Comparison of ENCODE assay signal across 3 cellular contexts in the genomic region with DNA sequence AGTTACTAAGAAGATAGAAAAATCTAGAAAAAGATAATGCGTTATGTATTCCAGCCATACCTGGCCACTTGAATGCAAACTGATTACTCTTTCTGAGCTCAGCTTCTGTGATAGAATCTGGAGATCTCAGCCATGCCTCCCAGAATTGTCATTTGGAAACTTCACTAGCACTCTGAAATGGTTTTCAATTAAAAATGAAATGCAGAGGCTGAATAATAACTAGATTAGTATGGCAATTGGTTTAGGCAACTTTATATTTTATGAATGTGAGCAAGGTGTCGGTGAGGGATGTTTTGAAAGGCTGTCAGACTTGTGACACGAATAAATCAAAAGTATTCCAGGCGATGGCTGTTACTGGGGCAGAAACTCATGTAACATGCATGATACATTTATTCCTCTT.
TF ChIP-seq lines count a peak whose summit lies in the region.

No MANE protein-coding gene starts in this region.

TF ChIP-seq in liver, 16 proteins besides CTCF, POLR2A, EP300 and RAD21:
- TF ChIP-seq GABPA (IDR thresholded peaks at IDR 0.05 in 1 of 2, conservative IDR thresholded peaks at IDR 0.05 in 1 of 2), result no peak
- TF ChIP-seq JUND (IDR thresholded peaks at IDR 0.05), result no peak
- TF ChIP-seq FOXA2 (IDR thresholded peaks at IDR 0.05), result no peak
- TF ChIP-seq, protein P1, sequence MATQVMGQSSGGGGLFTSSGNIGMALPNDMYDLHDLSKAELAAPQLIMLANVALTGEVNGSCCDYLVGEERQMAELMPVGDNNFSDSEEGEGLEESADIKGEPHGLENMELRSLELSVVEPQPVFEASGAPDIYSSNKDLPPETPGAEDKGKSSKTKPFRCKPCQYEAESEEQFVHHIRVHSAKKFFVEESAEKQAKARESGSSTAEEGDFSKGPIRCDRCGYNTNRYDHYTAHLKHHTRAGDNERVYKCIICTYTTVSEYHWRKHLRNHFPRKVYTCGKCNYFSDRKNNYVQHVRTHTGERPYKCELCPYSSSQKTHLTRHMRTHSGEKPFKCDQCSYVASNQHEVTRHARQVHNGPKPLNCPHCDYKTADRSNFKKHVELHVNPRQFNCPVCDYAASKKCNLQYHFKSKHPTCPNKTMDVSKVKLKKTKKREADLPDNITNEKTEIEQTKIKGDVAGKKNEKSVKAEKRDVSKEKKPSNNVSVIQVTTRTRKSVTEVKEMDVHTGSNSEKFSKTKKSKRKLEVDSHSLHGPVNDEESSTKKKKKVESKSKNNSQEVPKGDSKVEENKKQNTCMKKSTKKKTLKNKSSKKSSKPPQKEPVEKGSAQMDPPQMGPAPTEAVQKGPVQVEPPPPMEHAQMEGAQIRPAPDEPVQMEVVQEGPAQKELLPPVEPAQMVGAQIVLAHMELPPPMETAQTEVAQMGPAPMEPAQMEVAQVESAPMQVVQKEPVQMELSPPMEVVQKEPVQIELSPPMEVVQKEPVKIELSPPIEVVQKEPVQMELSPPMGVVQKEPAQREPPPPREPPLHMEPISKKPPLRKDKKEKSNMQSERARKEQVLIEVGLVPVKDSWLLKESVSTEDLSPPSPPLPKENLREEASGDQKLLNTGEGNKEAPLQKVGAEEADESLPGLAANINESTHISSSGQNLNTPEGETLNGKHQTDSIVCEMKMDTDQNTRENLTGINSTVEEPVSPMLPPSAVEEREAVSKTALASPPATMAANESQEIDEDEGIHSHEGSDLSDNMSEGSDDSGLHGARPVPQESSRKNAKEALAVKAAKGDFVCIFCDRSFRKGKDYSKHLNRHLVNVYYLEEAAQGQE (IDR thresholded peaks at IDR 0.05), result no peak
- TF ChIP-seq, protein P2, sequence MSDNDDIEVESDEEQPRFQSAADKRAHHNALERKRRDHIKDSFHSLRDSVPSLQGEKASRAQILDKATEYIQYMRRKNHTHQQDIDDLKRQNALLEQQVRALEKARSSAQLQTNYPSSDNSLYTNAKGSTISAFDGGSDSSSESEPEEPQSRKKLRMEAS (IDR thresholded peaks at IDR 0.05), result no peak
- no peak for TF ChIP-seq NR2F2 (IDR thresholded peaks at IDR 0.05)
- no peak for TF ChIP-seq TAF1 (conservative IDR thresholded peaks at IDR 0.05)
- TF ChIP-seq HNF4G (IDR thresholded peaks at IDR 0.05), result no peak
- no peak for TF ChIP-seq YY1 (IDR thresholded peaks at IDR 0.05)
- TF ChIP-seq, protein P3, sequence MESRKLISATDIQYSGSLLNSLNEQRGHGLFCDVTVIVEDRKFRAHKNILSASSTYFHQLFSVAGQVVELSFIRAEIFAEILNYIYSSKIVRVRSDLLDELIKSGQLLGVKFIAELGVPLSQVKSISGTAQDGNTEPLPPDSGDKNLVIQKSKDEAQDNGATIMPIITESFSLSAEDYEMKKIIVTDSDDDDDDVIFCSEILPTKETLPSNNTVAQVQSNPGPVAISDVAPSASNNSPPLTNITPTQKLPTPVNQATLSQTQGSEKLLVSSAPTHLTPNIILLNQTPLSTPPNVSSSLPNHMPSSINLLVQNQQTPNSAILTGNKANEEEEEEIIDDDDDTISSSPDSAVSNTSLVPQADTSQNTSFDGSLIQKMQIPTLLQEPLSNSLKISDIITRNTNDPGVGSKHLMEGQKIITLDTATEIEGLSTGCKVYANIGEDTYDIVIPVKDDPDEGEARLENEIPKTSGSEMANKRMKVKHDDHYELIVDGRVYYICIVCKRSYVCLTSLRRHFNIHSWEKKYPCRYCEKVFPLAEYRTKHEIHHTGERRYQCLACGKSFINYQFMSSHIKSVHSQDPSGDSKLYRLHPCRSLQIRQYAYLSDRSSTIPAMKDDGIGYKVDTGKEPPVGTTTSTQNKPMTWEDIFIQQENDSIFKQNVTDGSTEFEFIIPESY (IDR thresholded peaks at IDR 0.05), result no peak
- TF ChIP-seq SP1 (IDR thresholded peaks at IDR 0.05), result no peak
- TF ChIP-seq, protein P4, sequence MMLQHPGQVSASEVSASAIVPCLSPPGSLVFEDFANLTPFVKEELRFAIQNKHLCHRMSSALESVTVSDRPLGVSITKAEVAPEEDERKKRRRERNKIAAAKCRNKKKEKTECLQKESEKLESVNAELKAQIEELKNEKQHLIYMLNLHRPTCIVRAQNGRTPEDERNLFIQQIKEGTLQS (IDR thresholded peaks at IDR 0.05), result no peak
- TF ChIP-seq EGR1 (IDR thresholded peaks at IDR 0.05; ENCODE audit: low read depth in 2 of 2), result no peak

TF ChIP-seq in HepG2, 621 proteins besides CTCF, POLR2A, EP300 and RAD21 (continues in another document):
- TF ChIP-seq DNMT3B (CRISPR knock-in tag; conservative IDR thresholded peaks at IDR 0.05) (no peak), ZBTB8A (CRISPR knock-in tag; IDR thresholded peaks at IDR 0.05; ENCODE audit: borderline replicate concordance, low read depth) (no peak), CBFB (CRISPR knock-in tag; IDR thresholded peaks at IDR 0.05) (no peak), JUNB (CRISPR knock-in tag; IDR thresholded peaks at IDR 0.05; ENCODE audit: borderline replicate concordance) (no peak), ZNF234 (CRISPR knock-in tag; conservative IDR thresholded peaks at IDR 0.05) (no peak), STAT5B (CRISPR knock-in tag; IDR thresholded peaks at IDR 0.05) (no peak), ZNF564 (CRISPR knock-in tag; IDR thresholded peaks at IDR 0.05) (no peak), ZKSCAN5 (CRISPR knock-in tag; IDR thresholded peaks at IDR 0.05) (no peak), ZNF337 (CRISPR knock-in tag; IDR thresholded peaks at IDR 0.05; ENCODE audit: borderline replicate concordance, low read depth) (no peak), SMYD3 (CRISPR knock-in tag; IDR thresholded peaks at IDR 0.05) (no peak), SAFB2 (CRISPR knock-in tag; IDR thresholded peaks at IDR 0.05; ENCODE audit: borderline replicate concordance, low read depth) (no peak), ZNF652 (CRISPR knock-in tag; IDR thresholded peaks at IDR 0.05; ENCODE audit: borderline replicate concordance, low read depth) (no peak)
- TF ChIP-seq, protein P5, sequence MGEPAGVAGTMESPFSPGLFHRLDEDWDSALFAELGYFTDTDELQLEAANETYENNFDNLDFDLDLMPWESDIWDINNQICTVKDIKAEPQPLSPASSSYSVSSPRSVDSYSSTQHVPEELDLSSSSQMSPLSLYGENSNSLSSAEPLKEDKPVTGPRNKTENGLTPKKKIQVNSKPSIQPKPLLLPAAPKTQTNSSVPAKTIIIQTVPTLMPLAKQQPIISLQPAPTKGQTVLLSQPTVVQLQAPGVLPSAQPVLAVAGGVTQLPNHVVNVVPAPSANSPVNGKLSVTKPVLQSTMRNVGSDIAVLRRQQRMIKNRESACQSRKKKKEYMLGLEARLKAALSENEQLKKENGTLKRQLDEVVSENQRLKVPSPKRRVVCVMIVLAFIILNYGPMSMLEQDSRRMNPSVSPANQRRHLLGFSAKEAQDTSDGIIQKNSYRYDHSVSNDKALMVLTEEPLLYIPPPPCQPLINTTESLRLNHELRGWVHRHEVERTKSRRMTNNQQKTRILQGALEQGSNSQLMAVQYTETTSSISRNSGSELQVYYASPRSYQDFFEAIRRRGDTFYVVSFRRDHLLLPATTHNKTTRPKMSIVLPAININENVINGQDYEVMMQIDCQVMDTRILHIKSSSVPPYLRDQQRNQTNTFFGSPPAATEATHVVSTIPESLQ (CRISPR knock-in tag; conservative IDR thresholded peaks at IDR 0.05), result no peak
- TF ChIP-seq, protein P6, sequence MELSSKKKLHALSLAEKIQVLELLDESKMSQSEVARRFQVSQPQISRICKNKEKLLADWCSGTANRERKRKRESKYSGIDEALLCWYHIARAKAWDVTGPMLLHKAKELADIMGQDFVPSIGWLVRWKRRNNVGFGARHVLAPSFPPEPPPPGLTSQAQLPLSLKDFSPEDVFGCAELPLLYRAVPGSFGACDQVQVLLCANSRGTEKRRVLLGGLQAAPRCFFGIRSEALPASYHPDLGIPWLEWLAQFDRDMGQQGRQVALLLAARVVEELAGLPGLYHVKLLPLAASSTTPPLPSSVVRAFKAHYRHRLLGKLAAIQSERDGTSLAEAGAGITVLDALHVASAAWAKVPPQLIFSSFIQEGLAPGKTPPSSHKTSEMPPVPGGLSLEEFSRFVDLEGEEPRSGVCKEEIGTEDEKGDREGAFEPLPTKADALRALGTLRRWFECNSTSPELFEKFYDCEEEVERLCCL (CRISPR knock-in tag; IDR thresholded peaks at IDR 0.05; ENCODE audit: borderline replicate concordance), result no peak
- TF ChIP-seq, protein P2 (IDR thresholded peaks at IDR 0.05), result no peak
- TF ChIP-seq, protein P7, sequence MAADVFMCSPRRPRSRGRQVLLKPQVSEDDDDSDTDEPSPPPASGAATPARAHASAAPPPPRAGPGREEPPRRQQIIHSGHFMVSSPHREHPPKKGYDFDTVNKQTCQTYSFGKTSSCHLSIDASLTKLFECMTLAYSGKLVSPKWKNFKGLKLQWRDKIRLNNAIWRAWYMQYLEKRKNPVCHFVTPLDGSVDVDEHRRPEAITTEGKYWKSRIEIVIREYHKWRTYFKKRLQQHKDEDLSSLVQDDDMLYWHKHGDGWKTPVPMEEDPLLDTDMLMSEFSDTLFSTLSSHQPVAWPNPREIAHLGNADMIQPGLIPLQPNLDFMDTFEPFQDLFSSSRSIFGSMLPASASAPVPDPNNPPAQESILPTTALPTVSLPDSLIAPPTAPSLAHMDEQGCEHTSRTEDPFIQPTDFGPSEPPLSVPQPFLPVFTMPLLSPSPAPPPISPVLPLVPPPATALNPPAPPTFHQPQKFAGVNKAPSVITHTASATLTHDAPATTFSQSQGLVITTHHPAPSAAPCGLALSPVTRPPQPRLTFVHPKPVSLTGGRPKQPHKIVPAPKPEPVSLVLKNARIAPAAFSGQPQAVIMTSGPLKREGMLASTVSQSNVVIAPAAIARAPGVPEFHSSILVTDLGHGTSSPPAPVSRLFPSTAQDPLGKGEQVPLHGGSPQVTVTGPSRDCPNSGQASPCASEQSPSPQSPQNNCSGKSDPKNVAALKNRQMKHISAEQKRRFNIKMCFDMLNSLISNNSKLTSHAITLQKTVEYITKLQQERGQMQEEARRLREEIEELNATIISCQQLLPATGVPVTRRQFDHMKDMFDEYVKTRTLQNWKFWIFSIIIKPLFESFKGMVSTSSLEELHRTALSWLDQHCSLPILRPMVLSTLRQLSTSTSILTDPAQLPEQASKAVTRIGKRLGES (CRISPR knock-in tag; IDR thresholded peaks at IDR 0.05; ENCODE audit: borderline replicate concordance), result no peak

TF ChIP-seq in GM12878, 131 proteins besides CTCF, POLR2A, EP300 and RAD21:
- TF ChIP-seq STAT1 (conservative IDR thresholded peaks at IDR 0.05), result no peak
- TF ChIP-seq MEF2B (IDR thresholded peaks at IDR 0.05; ENCODE audit: partially characterized antibody, poor library complexity, severe bottlenecking), result no peak
- no peak for TF ChIP-seq HDAC6 (IDR thresholded peaks at IDR 0.05; ENCODE audit: unreplicated experiment)
- no peak for TF ChIP-seq NFXL1 (IDR thresholded peaks at IDR 0.05; ENCODE audit: borderline replicate concordance)
- TF ChIP-seq, protein P8, sequence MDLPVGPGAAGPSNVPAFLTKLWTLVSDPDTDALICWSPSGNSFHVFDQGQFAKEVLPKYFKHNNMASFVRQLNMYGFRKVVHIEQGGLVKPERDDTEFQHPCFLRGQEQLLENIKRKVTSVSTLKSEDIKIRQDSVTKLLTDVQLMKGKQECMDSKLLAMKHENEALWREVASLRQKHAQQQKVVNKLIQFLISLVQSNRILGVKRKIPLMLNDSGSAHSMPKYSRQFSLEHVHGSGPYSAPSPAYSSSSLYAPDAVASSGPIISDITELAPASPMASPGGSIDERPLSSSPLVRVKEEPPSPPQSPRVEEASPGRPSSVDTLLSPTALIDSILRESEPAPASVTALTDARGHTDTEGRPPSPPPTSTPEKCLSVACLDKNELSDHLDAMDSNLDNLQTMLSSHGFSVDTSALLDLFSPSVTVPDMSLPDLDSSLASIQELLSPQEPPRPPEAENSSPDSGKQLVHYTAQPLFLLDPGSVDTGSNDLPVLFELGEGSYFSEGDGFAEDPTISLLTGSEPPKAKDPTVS (IDR thresholded peaks at IDR 0.05; ENCODE audit: low read depth, low read length), result no peak
- no peak for TF ChIP-seq RAD51 (IDR thresholded peaks at IDR 0.05)
- TF ChIP-seq, protein P9, sequence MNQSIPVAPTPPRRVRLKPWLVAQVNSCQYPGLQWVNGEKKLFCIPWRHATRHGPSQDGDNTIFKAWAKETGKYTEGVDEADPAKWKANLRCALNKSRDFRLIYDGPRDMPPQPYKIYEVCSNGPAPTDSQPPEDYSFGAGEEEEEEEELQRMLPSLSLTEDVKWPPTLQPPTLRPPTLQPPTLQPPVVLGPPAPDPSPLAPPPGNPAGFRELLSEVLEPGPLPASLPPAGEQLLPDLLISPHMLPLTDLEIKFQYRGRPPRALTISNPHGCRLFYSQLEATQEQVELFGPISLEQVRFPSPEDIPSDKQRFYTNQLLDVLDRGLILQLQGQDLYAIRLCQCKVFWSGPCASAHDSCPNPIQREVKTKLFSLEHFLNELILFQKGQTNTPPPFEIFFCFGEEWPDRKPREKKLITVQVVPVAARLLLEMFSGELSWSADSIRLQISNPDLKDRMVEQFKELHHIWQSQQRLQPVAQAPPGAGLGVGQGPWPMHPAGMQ (IDR thresholded peaks at IDR 0.05; ENCODE audit: borderline replicate concordance), result no peak
- TF ChIP-seq SREBF1 (IDR thresholded peaks at IDR 0.05; ENCODE audit: low read length), result no peak
- TF ChIP-seq HCFC1 (IDR thresholded peaks at IDR 0.05; ENCODE audit: low read length), result no peak
- TF ChIP-seq RFX5 (IDR thresholded peaks at IDR 0.05; ENCODE audit: low read depth, low read length), result no peak
- TF ChIP-seq, protein P10, sequence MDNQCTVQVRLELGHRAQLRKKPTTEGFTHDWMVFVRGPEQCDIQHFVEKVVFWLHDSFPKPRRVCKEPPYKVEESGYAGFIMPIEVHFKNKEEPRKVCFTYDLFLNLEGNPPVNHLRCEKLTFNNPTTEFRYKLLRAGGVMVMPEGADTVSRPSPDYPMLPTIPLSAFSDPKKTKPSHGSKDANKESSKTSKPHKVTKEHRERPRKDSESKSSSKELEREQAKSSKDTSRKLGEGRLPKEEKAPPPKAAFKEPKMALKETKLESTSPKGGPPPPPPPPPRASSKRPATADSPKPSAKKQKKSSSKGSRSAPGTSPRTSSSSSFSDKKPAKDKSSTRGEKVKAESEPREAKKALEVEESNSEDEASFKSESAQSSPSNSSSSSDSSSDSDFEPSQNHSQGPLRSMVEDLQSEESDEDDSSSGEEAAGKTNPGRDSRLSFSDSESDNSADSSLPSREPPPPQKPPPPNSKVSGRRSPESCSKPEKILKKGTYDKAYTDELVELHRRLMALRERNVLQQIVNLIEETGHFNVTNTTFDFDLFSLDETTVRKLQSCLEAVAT (IDR thresholded peaks at IDR 0.05), result no peak
